29 cellular contexts compared by ENCODE assay signal in genomic region chr4:15928883-15929282, GRCh38. TPM values are rescaled to one million over a fixed set of nuclear protein-coding genes. Genes with fewer than 3 reads are reported as not detected.
"Had no signal": no experiment of that assay in that cellular context is flagged by ENCODE, and none has a peak within 500 bp of the region (broad histone marks: within the 10 kb centered on the region; RNA-seq: fewer than 3 reads in every experiment).

No MANE protein-coding gene starts in this region.

- H3K27ac ChIP-seq: breast epithelium, colonic mucosa, Peyer's patch, VCaP had no signal

- H3K36me3 ChIP-seq: breast epithelium, colonic mucosa, Peyer's patch had no signal

- DNase-seq: activated CD4-positive, alpha-beta T cell treated with anti-CD3 and anti-CD28 coated beads for 4 hours; activated CD4-positive, CD25-positive, alpha-beta regulatory T cell; activated CD8-positive, alpha-beta memory T cell treated with anti-CD3 and anti-CD28 coated beads, Interleukin-2, amount 10 ng/mL, durations not matched to agents 7 days and 5 days; activated gamma-delta T cell treated with Interleukin-2 at 50 U/mL for 16 hours; activated naive CD4-positive, alpha-beta T cell treated with anti-CD3 and anti-CD28 coated beads, Interleukin-2, amount 10 ng/mL, durations not matched to agents 7 days and 5 days; activated naive CD8-positive, alpha-beta T cell treated with anti-CD3 and anti-CD28 coated beads, Interleukin-2, amount 10 ng/mL, durations not matched to agents 7 days and 5 days; activated T-cell treated with anti-CD3 and anti-CD28 coated beads, Interleukin-2, amount 50 U/mL, for 4 hours; aorta; caudate nucleus; colonic mucosa; Kasumi-1; KBM-7; NCI-H1105 treated with DMSO at 0.1 percent for 48 hours; NCI-H1436 treated with DMSO at 0.1 percent for 48 hours; NCI-H187; NCI-H2081; NCI-H510A treated with DMSO at 0.1 percent for 48 hours; NCI-H69; NK-92 treated with Interleukin-12 subunit alpha and Interleukin-12 subunit beta, amount 100 ng/mL, for 24 hours; Peyer's patch; SHP77 treated with DMSO at 0.1 percent for 48 hours; T-helper 9 cell had no signal

- FAIRE-seq: TTC549 had no signal

- H3K4me1 ChIP-seq: breast epithelium, colonic mucosa, Peyer's patch had no signal

- H3K27me3 ChIP-seq: breast epithelium, colonic mucosa, Peyer's patch had no signal

- H3K4me3 Mint-ChIP-seq: activated CD8-positive, alpha-beta memory T cell treated with anti-CD3 and anti-CD28 coated beads, Interleukin-2, amount 10 ng/mL, durations not matched to agents 7 days and 5 days; activated naive CD4-positive, alpha-beta T cell treated with anti-CD3 and anti-CD28 coated beads, Interleukin-2, amount 10 ng/mL, durations not matched to agents 7 days and 5 days; activated naive CD8-positive, alpha-beta T cell treated with anti-CD3 and anti-CD28 coated beads, Interleukin-2, amount 10 ng/mL, durations not matched to agents 7 days and 5 days; activated T-cell treated with anti-CD3 and anti-CD28 coated beads, Interleukin-2, amount 50 U/mL, for 4 hours; activated T-helper 17 cell treated with anti-CD3 and anti-CD28 coated beads, Interleukin-2, amount 50 U/mL, for 72 hours; T-helper 1 cell treated with Interleukin-12 subunit alpha and Interleukin-12 subunit beta and Interleukin-4 antibody, amounts not matched to agents 30 μg/mL and 1 μg/mL, for 36 hours had no signal

- H3K9me3 Mint-ChIP-seq: activated naive CD4-positive, alpha-beta T cell treated with anti-CD3 and anti-CD28 coated beads, Interleukin-2, amount 10 ng/mL, durations not matched to agents 7 days and 5 days; activated naive CD8-positive, alpha-beta T cell treated with anti-CD3 and anti-CD28 coated beads, Interleukin-2, amount 10 ng/mL, durations not matched to agents 7 days and 5 days; activated T-cell treated with anti-CD3 and anti-CD28 coated beads, Interleukin-2, amount 50 U/mL, for 4 hours; activated T-helper 17 cell treated with anti-CD3 and anti-CD28 coated beads, Interleukin-2, amount 50 U/mL, for 72 hours; T-helper 1 cell treated with Interleukin-12 subunit alpha and Interleukin-12 subunit beta and Interleukin-4 antibody, amounts not matched to agents 30 μg/mL and 1 μg/mL, for 36 hours had no signal

- H3K36me3 Mint-ChIP-seq: activated CD8-positive, alpha-beta memory T cell treated with anti-CD3 and anti-CD28 coated beads, Interleukin-2, amount 10 ng/mL, durations not matched to agents 7 days and 5 days; activated naive CD4-positive, alpha-beta T cell treated with anti-CD3 and anti-CD28 coated beads, Interleukin-2, amount 10 ng/mL, durations not matched to agents 7 days and 5 days; activated naive CD8-positive, alpha-beta T cell treated with anti-CD3 and anti-CD28 coated beads, Interleukin-2, amount 10 ng/mL, durations not matched to agents 7 days and 5 days had no signal

- H3K4me3 ChIP-seq: breast epithelium, colonic mucosa, Peyer's patch had no signal

- ATAC-seq: activated CD8-positive, alpha-beta memory T cell treated with anti-CD3 and anti-CD28 coated beads, Interleukin-2, amount 10 ng/mL, durations not matched to agents 7 days and 5 days had no signal

- H3K4me1 Mint-ChIP-seq: activated CD8-positive, alpha-beta memory T cell treated with anti-CD3 and anti-CD28 coated beads, Interleukin-2, amount 10 ng/mL, durations not matched to agents 7 days and 5 days; activated naive CD4-positive, alpha-beta T cell treated with anti-CD3 and anti-CD28 coated beads, Interleukin-2, amount 10 ng/mL, durations not matched to agents 7 days and 5 days; activated T-helper 17 cell treated with anti-CD3 and anti-CD28 coated beads, Interleukin-2, amount 50 U/mL, for 72 hours had no signal

- H3K27ac Mint-ChIP-seq: activated CD8-positive, alpha-beta memory T cell treated with anti-CD3 and anti-CD28 coated beads, Interleukin-2, amount 10 ng/mL, durations not matched to agents 7 days and 5 days; activated naive CD4-positive, alpha-beta T cell treated with anti-CD3 and anti-CD28 coated beads, Interleukin-2, amount 10 ng/mL, durations not matched to agents 7 days and 5 days; activated naive CD8-positive, alpha-beta T cell treated with anti-CD3 and anti-CD28 coated beads, Interleukin-2, amount 10 ng/mL, durations not matched to agents 7 days and 5 days; activated T-helper 17 cell treated with anti-CD3 and anti-CD28 coated beads, Interleukin-2, amount 50 U/mL, for 72 hours; T-helper 1 cell treated with Interleukin-12 subunit alpha and Interleukin-12 subunit beta and Interleukin-4 antibody, amounts not matched to agents 30 μg/mL and 1 μg/mL, for 36 hours had no signal

- H3K9me3 ChIP-seq: breast epithelium, colonic mucosa, Peyer's patch had no signal

RNA-seq across cellular contexts. Expression of gene FGFBP1, which starts 9.7 kb away (rescaled TPM):
- total RNA-seq: activated CD8-positive, alpha-beta memory T cell treated with anti-CD3 and anti-CD28 coated beads, Interleukin-2, amount 10 ng/mL, durations not matched to agents 7 days and 5 days; activated naive CD8-positive, alpha-beta T cell treated with anti-CD3 and anti-CD28 coated beads, Interleukin-2, amount 10 ng/mL, durations not matched to agents 7 days and 5 days; activated T-cell treated with anti-CD3 and anti-CD28 coated beads, Interleukin-2, amount 50 U/mL, for 4 hours; activated T-helper 17 cell treated with anti-CD3 and anti-CD28 coated beads, Interleukin-2, amount 50 U/mL, for 72 hours; aorta; cerebellum; SK-MEL-5 had no signal

RNA-seq across cellular contexts. Expression of gene FGFBP2, which starts 34.1 kb away (rescaled TPM):
- total RNA-seq: cerebellum, Peyer's patch had no signal
- polyA plus RNA-seq: aorta had no signal
